Comparison of ENCODE assay signal across 8 cellular contexts in genomic region chr6:3258201-3258600, GRCh38. TPM values are rescaled to one million over a fixed set of nuclear protein-coding genes. Genes with fewer than 3 reads are reported as not detected.
DNase-seq lines count a peak whose midpoint lies in the region; ATAC-seq and TF ChIP-seq lines count a peak whose summit lies in the region.

No MANE protein-coding gene starts in this region.

- H3K36me3 Mint-ChIP-seq in CD4-positive, alpha-beta memory T cell: peaks cover 4 to 22% of the 10 kb centered on the region in 2 donors
- H3K36me3 Mint-ChIP-seq in endothelial cell (ENCODE audit: low read depth, unreplicated experiment): peaks cover 9% of the 10 kb centered on the region

- H3K36me3 ChIP-seq in CD4-positive, alpha-beta memory T cell (ENCODE audit: insufficient read depth, low read length): peaks cover 4% of the 10 kb centered on the region
- peaks cover 2% of the 10 kb centered on the region for H3K36me3 ChIP-seq in osteoblast (ENCODE audit: insufficient read depth, low read length)

- H3K4me1 Mint-ChIP-seq in CD4-positive, alpha-beta memory T cell: peaks cover 19 to 43% (median 33%) of the 10 kb centered on the region in 4 donors
- H3K4me1 Mint-ChIP-seq in endothelial cell (ENCODE audit: unreplicated experiment): peaks cover 21% of the 10 kb centered on the region

- H4K20me1 ChIP-seq in osteoblast (ENCODE audit: insufficient read depth, low read length): peaks cover 7% of the 10 kb centered on the region

- H3K9me3 ChIP-seq in CD4-positive, alpha-beta memory T cell (ENCODE audit: control insufficient read depth in 1 of 2, low read length in 2 of 2): no peaks in the 10 kb centered on the region
- no peaks in the 10 kb centered on the region for H3K9me3 ChIP-seq in osteoblast (ENCODE audit: low read depth, low read length)

- intact Hi-C loops in CD4-positive, alpha-beta memory T cell (cut with micrococcal nuclease): loop anchor here (2.0 to 10.0 kb wide), 9 partner anchors 99 to 1519 kb away; partner anchors contain the start of genes BPHL, CDYL, ECI2 and NQO2

- peaks cover 0 to 1% (median 0%) of the 10 kb centered on the region in 8 donors for H3K9me3 Mint-ChIP-seq in CD4-positive, alpha-beta memory T cell
- no peaks in the 10 kb centered on the region for H3K9me3 Mint-ChIP-seq in endothelial cell (ENCODE audit: unreplicated experiment)

- no peaks in the 10 kb centered on the region for H3K27me3 ChIP-seq in CD4-positive, alpha-beta memory T cell (ENCODE audit: insufficient read depth, low read length)
- peaks cover 7% of the 10 kb centered on the region for H3K27me3 ChIP-seq in osteoblast (ENCODE audit: insufficient read depth, low read length)

- CTCF ChIA-PET in CD4-positive, alpha-beta memory T cell (lab: Charles Lee; ENCODE audit: partially characterized antibody): interaction anchor here (2.1 kb wide), 1 partner anchor 99 kb away, joined by 7 read pairs; no protein-coding TSS in a partner anchor

- ATAC-seq in GM21723 (IDR thresholded peaks at IDR 0.05; ENCODE audit: unreplicated experiment) (no peak), GM19023 (IDR thresholded peaks at IDR 0.05; ENCODE audit: unreplicated experiment) (no peak)

- peak overlapping the region; percentile 85 for H2AFZ ChIP-seq in osteoblast (ENCODE audit: low read length)

- POLR2A ChIA-PET in CD4-positive, alpha-beta memory T cell (lab: Charles Lee; ENCODE audit: partially characterized antibody): interaction anchor here (1.1 to 2.7 kb wide), 8 partner anchors 7 to 763 kb away, joined by 3 to 10 read pairs (median 6); partner anchors contain the start of genes FAM50B, RIPK1 and TUBB2A

- peak overlapping the region in 1 of 2 donors; percentile 67 for H3K4me3 ChIP-seq in CD4-positive, alpha-beta memory T cell (ENCODE audit: low read length in 2 of 2)
- H3K4me3 ChIP-seq in osteoblast (ENCODE audit: insufficient read depth, low read length): peak overlapping the region; percentile 94

- TF ChIP-seq CTCF in endothelial cell (IDR thresholded peaks at IDR 0.05; ENCODE audit: unreplicated experiment) (no peak), osteoblast (IDR thresholded peaks at IDR 0.05; ENCODE audit: extremely low read depth, low read depth, low read length) (no peak)

- H3K4me3 Mint-ChIP-seq in CD4-positive, alpha-beta memory T cell: peak overlapping the region in 6 of 8 donors; percentile 63 to 85 (median 79)
- H3K4me3 Mint-ChIP-seq in endothelial cell (ENCODE audit: unreplicated experiment): peak overlapping the region; percentile 80

- peak overlapping the region in 2 of 7 donors; percentile 61 to 92 for H3K27ac Mint-ChIP-seq in CD4-positive, alpha-beta memory T cell
- no peak overlapping the region for H3K27ac Mint-ChIP-seq in endothelial cell (ENCODE audit: unreplicated experiment)

- H3K79me2 ChIP-seq in osteoblast (ENCODE audit: insufficient read depth, low read length): peaks cover 41% of the 10 kb centered on the region

- no peak for DNase-seq in CD4-positive, alpha-beta memory T cell
- no peak for DNase-seq in endothelial cell (ENCODE audit: low spot score)
- no peak for DNase-seq in osteoblast (ENCODE audit: insufficient read length, low spot score, missing footprints)
- DNase-seq in OCI-M2 (lab: John Stamatoyannopoulos, UW; ENCODE audit: unreplicated experiment): no peak
- DNase-seq in H4 (ENCODE audit: low spot score): no peak

- peaks cover 38% of the 10 kb centered on the region for H3K4me1 ChIP-seq in CD4-positive, alpha-beta memory T cell (ENCODE audit: insufficient read depth, low read length)
- peaks cover 19% of the 10 kb centered on the region for H3K4me1 ChIP-seq in osteoblast (ENCODE audit: insufficient read depth, low read length)

- peak overlapping the region; percentile 98 for H3K4me2 ChIP-seq in osteoblast (ENCODE audit: insufficient read depth, low read length)

- H3K27me3 Mint-ChIP-seq in CD4-positive, alpha-beta memory T cell: no peaks in the 10 kb centered on the region
- peaks cover 15% of the 10 kb centered on the region for H3K27me3 Mint-ChIP-seq in endothelial cell (ENCODE audit: unreplicated experiment)

- H3K27ac ChIP-seq in CD4-positive, alpha-beta memory T cell (ENCODE audit: low read depth, low read length): no peak overlapping the region
- no peak overlapping the region for H3K27ac ChIP-seq in osteoblast (ENCODE audit: low read depth, low read length)

TF ChIP-seq in PFSK-1, 5 proteins besides CTCF, POLR2A, EP300 and RAD21:
- TF ChIP-seq, protein P1, sequence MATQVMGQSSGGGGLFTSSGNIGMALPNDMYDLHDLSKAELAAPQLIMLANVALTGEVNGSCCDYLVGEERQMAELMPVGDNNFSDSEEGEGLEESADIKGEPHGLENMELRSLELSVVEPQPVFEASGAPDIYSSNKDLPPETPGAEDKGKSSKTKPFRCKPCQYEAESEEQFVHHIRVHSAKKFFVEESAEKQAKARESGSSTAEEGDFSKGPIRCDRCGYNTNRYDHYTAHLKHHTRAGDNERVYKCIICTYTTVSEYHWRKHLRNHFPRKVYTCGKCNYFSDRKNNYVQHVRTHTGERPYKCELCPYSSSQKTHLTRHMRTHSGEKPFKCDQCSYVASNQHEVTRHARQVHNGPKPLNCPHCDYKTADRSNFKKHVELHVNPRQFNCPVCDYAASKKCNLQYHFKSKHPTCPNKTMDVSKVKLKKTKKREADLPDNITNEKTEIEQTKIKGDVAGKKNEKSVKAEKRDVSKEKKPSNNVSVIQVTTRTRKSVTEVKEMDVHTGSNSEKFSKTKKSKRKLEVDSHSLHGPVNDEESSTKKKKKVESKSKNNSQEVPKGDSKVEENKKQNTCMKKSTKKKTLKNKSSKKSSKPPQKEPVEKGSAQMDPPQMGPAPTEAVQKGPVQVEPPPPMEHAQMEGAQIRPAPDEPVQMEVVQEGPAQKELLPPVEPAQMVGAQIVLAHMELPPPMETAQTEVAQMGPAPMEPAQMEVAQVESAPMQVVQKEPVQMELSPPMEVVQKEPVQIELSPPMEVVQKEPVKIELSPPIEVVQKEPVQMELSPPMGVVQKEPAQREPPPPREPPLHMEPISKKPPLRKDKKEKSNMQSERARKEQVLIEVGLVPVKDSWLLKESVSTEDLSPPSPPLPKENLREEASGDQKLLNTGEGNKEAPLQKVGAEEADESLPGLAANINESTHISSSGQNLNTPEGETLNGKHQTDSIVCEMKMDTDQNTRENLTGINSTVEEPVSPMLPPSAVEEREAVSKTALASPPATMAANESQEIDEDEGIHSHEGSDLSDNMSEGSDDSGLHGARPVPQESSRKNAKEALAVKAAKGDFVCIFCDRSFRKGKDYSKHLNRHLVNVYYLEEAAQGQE (IDR thresholded peaks at IDR 0.05; ENCODE audit: insufficient read depth in 1 of 2, low read depth in 2 of 2, low read length in 2 of 2): no peak
- peak; percentile 1; the same call in 1 of the 2 replicates for TF ChIP-seq TAF1 (IDR thresholded peaks at IDR 0.05; ENCODE audit: borderline replicate concordance, insufficient read depth, low read length)

RNA-seq across cellular contexts. Expression of gene PSMG4, which starts 0.5 kb away (rescaled TPM):
- total RNA-seq in CD4-positive, alpha-beta memory T cell: 10 to 100 TPM; 41.0 to 41.6 TPM
- 10 to 100 TPM; 52.5 to 63.0 TPM for polyA plus RNA-seq in CD4-positive, alpha-beta memory T cell
- polyA plus RNA-seq in PFSK-1 (2012; ENCODE audit: insufficient read length, low read depth): 140 TPM
- total RNA-seq in endothelial cell (ENCODE audit: unreplicated experiment) (9.7 TPM), osteoblast (19.4 and 24.6 TPM in 2 replicates)
- 24.2 and 24.5 TPM in 2 replicates for total RNA-seq in H4 (2014; rRNA removed; shearing (Covaris generic))

RNA-seq across cellular contexts. Expression of gene TUBB2B, which starts 30.7 kb away (rescaled TPM):
- not detected for total RNA-seq in CD4-positive, alpha-beta memory T cell
- polyA plus RNA-seq in CD4-positive, alpha-beta memory T cell: under 1 TPM; 0.22 to 0.32 TPM
- 125 TPM for polyA plus RNA-seq in PFSK-1 (2012; ENCODE audit: insufficient read length, low read depth)
- 93.2 TPM for total RNA-seq in endothelial cell (ENCODE audit: unreplicated experiment)
- total RNA-seq in osteoblast: 5.6 and 9.0 TPM in 2 replicates
- total RNA-seq in H4 (2014; rRNA removed; shearing (Covaris generic)): 5.1 and 6.6 TPM in 2 replicates
